36 cellular contexts compared by ENCODE assay signal in genomic region chr20:9230406-9230805, GRCh38.
"Had no signal": no experiment of that assay in that cellular context is flagged by ENCODE, and none has a peak within 500 bp of the region (broad histone marks: within the 10 kb centered on the region; RNA-seq: fewer than 3 reads in every experiment).

No MANE protein-coding gene starts in this region.

- DNase-seq: Karpas-422, Kasumi-1, MG63, MM.1S, MV-4-11, NCI-H1048, NCI-H1092, NCI-H1092 treated with DMSO at 0.1 percent for 48 hours, NCI-H1105, NCI-H1105 treated with DMSO at 0.1 percent for 48 hours, NCI-H1417, NCI-H1417 treated with DMSO at 0.1 percent for 48 hours, NCI-H1436, NCI-H1436 treated with DMSO at 0.1 percent for 48 hours, NCI-H146, NCI-H1694, NCI-H1694 treated with DMSO at 0.1 percent for 48 hours, NCI-H187, NCI-H187 treated with DMSO at 0.1 percent for 48 hours, NCI-H1930, NCI-H2029, NCI-H2029 treated with DMSO at 0.1 percent for 48 hours, NCI-H2081, NCI-H2081 treated with DMSO at 0.1 percent for 48 hours, NCI-H2107, NCI-H2171, NCI-H2171 treated with DMSO at 0.1 percent for 48 hours, NCI-H2227 treated with DMSO at 0.1 percent for 48 hours, NCI-H226, NCI-H345, NCI-H446, NCI-H446 treated with DMSO at 0.1 percent for 48 hours, NCI-H510A, NCI-H510A treated with DMSO at 0.1 percent for 48 hours, NCI-H524, NCI-H524 treated with DMSO at 0.1 percent for 48 hours had no signal

- H3K36me3 ChIP-seq: MG63 had no signal

- H3K4me3 ChIP-seq: MG63 had no signal
